Comparison of ENCODE assay signal across 27 cellular contexts in the genomic region with DNA sequence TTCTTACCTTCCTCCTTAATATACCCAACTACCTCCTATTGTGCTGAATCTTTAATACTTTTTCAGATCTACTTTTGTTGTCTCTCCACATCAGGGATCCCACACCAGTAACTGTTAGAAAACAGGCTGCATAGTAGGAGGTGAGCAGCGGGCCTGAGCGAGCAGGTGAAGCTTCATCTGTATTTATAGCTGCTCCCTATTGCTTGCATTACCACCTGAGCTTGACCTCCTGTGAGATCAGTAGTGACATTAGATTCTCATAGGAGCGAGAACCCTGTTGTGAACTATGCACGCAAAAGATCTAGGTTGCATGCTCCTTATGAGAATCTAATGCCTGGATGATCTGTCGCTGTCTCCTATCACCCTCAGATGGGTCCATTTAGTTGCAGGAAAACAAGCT.
"Had no signal": no experiment of that assay in that cellular context is flagged by ENCODE, and none has a peak within 500 bp of the region (broad histone marks: within the 10 kb centered on the region; RNA-seq: fewer than 3 reads in every experiment).

No MANE protein-coding gene starts in this region.

- H3K27me3 ChIP-seq: stomach, suprapubic skin, testis, thyroid gland, tibial artery, tibial nerve, transverse colon, upper lobe of left lung, upper lobe of right lung, uterus, vagina had no signal

- H3K4me1 Mint-ChIP-seq: stimulated activated effector memory CD8-positive, alpha-beta T cell treated with anti-CD3 and anti-CD28 coated beads, Interleukin-12 subunit alpha, Interleukin-12 subunit beta, amount 100 ng/mL, for 72 hours; stimulated activated naive B cell treated with anti-CD40 and anti-IgM and Interleukin-4, amounts not matched to agents 10 μg/mL and 1 μg/mL and 100 μg/mL, for 72 hours; stimulated activated naive CD8-positive, alpha-beta T cell treated with anti-CD3 and anti-CD28 coated beads, Interleukin-15, amount 100 ng/mL, for 72 hours had no signal

- H3K27ac Mint-ChIP-seq: stimulated activated effector memory CD8-positive, alpha-beta T cell treated with anti-CD3 and anti-CD28 coated beads, Interleukin-12 subunit alpha, Interleukin-12 subunit beta, amount 100 ng/mL, for 72 hours; stimulated activated naive B cell treated with anti-CD40 and anti-IgM and Interleukin-4, amounts not matched to agents 10 μg/mL and 1 μg/mL and 100 μg/mL, for 72 hours; stimulated activated naive CD8-positive, alpha-beta T cell treated with anti-CD3 and anti-CD28 coated beads, Interleukin-15, amount 100 ng/mL, for 72 hours; stimulated activated naive CD8-positive, alpha-beta T cell treated with anti-CD3 and anti-CD28 coated beads, Interleukin-15, Interleukin-2, amounts not matched to agents 100 ng/mL and 50 ng/mL, for 24 hours; type B pancreatic cell had no signal

- DNase-seq: stimulated activated CD4-positive, alpha-beta T cell treated with anti-CD3 and anti-CD28 coated beads, Interleukin-2, amount 100 ng/mL, for 48 hours; stimulated activated CD4-positive, alpha-beta T cell treated with anti-CD3 and anti-CD28 coated beads, Interleukin-4, amount 100 ng/mL, for 1 hour; stimulated activated CD4-positive, alpha-beta T cell treated with anti-CD3 and anti-CD28 coated beads, Interleukin-4, amount 100 ng/mL, for 24 hours; stimulated activated CD4-positive, alpha-beta T cell treated with anti-CD3 and anti-CD28 coated beads, Interleukin-4, amount 100 ng/mL, for 4 hours; stimulated activated CD8-positive, alpha-beta memory T cell treated with anti-CD3 and anti-CD28 coated beads, Interleukin-4, amount 100 ng/mL, for 48 hours; stimulated activated naive B cell treated with anti-CD40 and anti-IgM and Interleukin-4, amounts not matched to agents 10 μg/mL and 1 μg/mL and 100 μg/mL, for 72 hours; stimulated activated naive CD4-positive, alpha-beta T cell; stimulated activated naive CD4-positive, alpha-beta T cell treated with Interleukin-2 at 50 U/mL for 16 hours; stimulated activated naive CD8-positive, alpha-beta T cell treated with anti-CD3 and anti-CD28 coated beads, Interleukin-15, amount 100 ng/mL, for 72 hours; stimulated activated naive CD8-positive, alpha-beta T cell treated with anti-CD3 and anti-CD28 coated beads, Interleukin-15, Interleukin-2, amounts not matched to agents 100 U/mL and 50 U/mL, for 24 hours; stomach; substantia nigra; testis; thyroid gland; tibial artery; transverse colon; trophoblast cell; upper lobe of left lung; upper lobe of right lung; uterus had no signal

- H3K4me3 ChIP-seq: stomach, suprapubic skin, testis, thoracic aorta, thyroid gland, tibial artery, tibial nerve, transverse colon, upper lobe of left lung, upper lobe of right lung, uterus, vagina had no signal

- H3K27ac ChIP-seq: stomach, suprapubic skin, testis, thoracic aorta, thyroid gland, tibial artery, tibial nerve, transverse colon, upper lobe of left lung, upper lobe of right lung, uterus, vagina had no signal

- H3K36me3 Mint-ChIP-seq: stimulated activated effector memory CD8-positive, alpha-beta T cell treated with anti-CD3 and anti-CD28 coated beads, Interleukin-12 subunit alpha, Interleukin-12 subunit beta, amount 100 ng/mL, for 72 hours; stimulated activated naive B cell treated with anti-CD40 and anti-IgM and Interleukin-4, amounts not matched to agents 10 μg/mL and 1 μg/mL and 100 μg/mL, for 72 hours had no signal

- H3K27me3 Mint-ChIP-seq: stimulated activated naive B cell treated with anti-CD40 and anti-IgM and Interleukin-4, amounts not matched to agents 10 μg/mL and 1 μg/mL and 100 μg/mL, for 72 hours; stimulated activated naive CD8-positive, alpha-beta T cell treated with anti-CD3 and anti-CD28 coated beads, Interleukin-15, amount 100 ng/mL, for 72 hours; stimulated activated naive CD8-positive, alpha-beta T cell treated with anti-CD3 and anti-CD28 coated beads, Interleukin-15, Interleukin-2, amounts not matched to agents 100 ng/mL and 50 ng/mL, for 24 hours; type B pancreatic cell had no signal

- H3K9me3 Mint-ChIP-seq: stimulated activated effector memory CD8-positive, alpha-beta T cell treated with anti-CD3 and anti-CD28 coated beads, Interleukin-12 subunit alpha, Interleukin-12 subunit beta, amount 100 ng/mL, for 72 hours; stimulated activated naive B cell treated with anti-CD40 and anti-IgM and Interleukin-4, amounts not matched to agents 10 μg/mL and 1 μg/mL and 100 μg/mL, for 72 hours; stimulated activated naive CD8-positive, alpha-beta T cell treated with anti-CD3 and anti-CD28 coated beads, Interleukin-15, amount 100 ng/mL, for 72 hours; stimulated activated naive CD8-positive, alpha-beta T cell treated with anti-CD3 and anti-CD28 coated beads, Interleukin-15, Interleukin-2, amounts not matched to agents 100 ng/mL and 50 ng/mL, for 24 hours; type B pancreatic cell had no signal

- H3K36me3 ChIP-seq: stomach, suprapubic skin, thoracic aorta, thyroid gland, tibial artery, tibial nerve, transverse colon, upper lobe of left lung, upper lobe of right lung, uterus, vagina had no signal

- H3K4me1 ChIP-seq: suprapubic skin, testis, thyroid gland, tibial artery, tibial nerve, transverse colon, upper lobe of left lung, upper lobe of right lung, uterus, vagina had no signal

- ATAC-seq: stimulated activated effector memory CD8-positive, alpha-beta T cell treated with anti-CD3 and anti-CD28 coated beads, Interleukin-12 subunit alpha, Interleukin-12 subunit beta, amount 100 ng/mL, for 72 hours; stimulated activated naive B cell treated with anti-CD40 and anti-IgM and Interleukin-4, amounts not matched to agents 10 μg/mL and 1 μg/mL and 100 μg/mL, for 72 hours; stimulated activated naive CD8-positive, alpha-beta T cell treated with anti-CD3 and anti-CD28 coated beads, Interleukin-15, amount 100 ng/mL, for 72 hours; stimulated activated naive CD8-positive, alpha-beta T cell treated with anti-CD3 and anti-CD28 coated beads, Interleukin-15, Interleukin-2, amounts not matched to agents 100 U/mL and 50 U/mL, for 24 hours; upper lobe of right lung had no signal

- H3K9me3 ChIP-seq: stomach, suprapubic skin, testis, thoracic aorta, thyroid gland, tibial artery, tibial nerve, transverse colon, upper lobe of left lung, upper lobe of right lung, uterus, vagina had no signal

- H3K4me3 Mint-ChIP-seq: stimulated activated effector memory CD8-positive, alpha-beta T cell treated with anti-CD3 and anti-CD28 coated beads, Interleukin-12 subunit alpha, Interleukin-12 subunit beta, amount 100 ng/mL, for 72 hours; stimulated activated naive B cell treated with anti-CD40 and anti-IgM and Interleukin-4, amounts not matched to agents 10 μg/mL and 1 μg/mL and 100 μg/mL, for 72 hours; stimulated activated naive CD8-positive, alpha-beta T cell treated with anti-CD3 and anti-CD28 coated beads, Interleukin-15, amount 100 ng/mL, for 72 hours; stimulated activated naive CD8-positive, alpha-beta T cell treated with anti-CD3 and anti-CD28 coated beads, Interleukin-15, Interleukin-2, amounts not matched to agents 100 ng/mL and 50 ng/mL, for 24 hours; type B pancreatic cell had no signal
